Comparison of ENCODE assay signal across 8 cellular contexts in genomic region chr6:163427498-163428254, GRCh38. TPM values are rescaled to one million over a fixed set of nuclear protein-coding genes. Genes with fewer than 3 reads are reported as not detected.
DNase-seq lines count a peak whose midpoint lies in the region; ATAC-seq, FAIRE-seq and TF ChIP-seq lines count a peak whose summit lies in the region.

No MANE protein-coding gene starts in this region.

- H3K4me3 ChIP-seq in mucosa of descending colon: no peak overlapping the region

- no peaks in the 10 kb centered on the region for H3K27me3 Mint-ChIP-seq in mesothelial cell of epicardium (ENCODE audit: low read depth)

- peak; percentile 85 for DNase-seq in EH (ENCODE audit: low read depth)
- peak; percentile 58 for DNase-seq in NAMALWA (ENCODE audit: low spot score)
- no peak for DNase-seq in mucosa of descending colon
- DNase-seq in mesothelial cell of epicardium (ENCODE audit: low spot score in 2 of 2, unreplicated experiment in 2 of 2): no peak
- no peak for DNase-seq in DMS79 (lab: John Stamatoyannopoulos, UW)

- no peaks in the 10 kb centered on the region for H3K9me3 Mint-ChIP-seq in mesothelial cell of epicardium

- H3K4me1 ChIP-seq in mucosa of descending colon (ENCODE audit: low read depth): peaks cover 14% of the 10 kb centered on the region

- TF ChIP-seq CTCF in mucosa of descending colon (IDR thresholded peaks at IDR 0.05): no peak
- TF ChIP-seq CTCF in mesothelial cell of epicardium (IDR thresholded peaks at IDR 0.05; ENCODE audit: unreplicated experiment): no peak

- ATAC-seq in mucosa of descending colon (peak; percentile 26), HG03045 (IDR thresholded peaks at IDR 0.05; ENCODE audit: unreplicated experiment) (no peak), GM21381 (IDR thresholded peaks at IDR 0.05; ENCODE audit: unreplicated experiment) (no peak)

- no peak overlapping the region for H3K4me3 Mint-ChIP-seq in mesothelial cell of epicardium

- H3K27ac Mint-ChIP-seq in mesothelial cell of epicardium: no peak overlapping the region

- H3K9me3 ChIP-seq in mucosa of descending colon: no peaks in the 10 kb centered on the region

- FAIRE-seq in colon (lab: Jason Lieb, UNC): peak; percentile 24

- intact Hi-C loops in mucosa of descending colon (cut with DNase I, micrococcal nuclease): loop anchor here in 1 of 2 donors (5.0 kb wide), 2 partner anchors 530 to 1500 kb away; no protein-coding TSS in a partner anchor

- no peaks in the 10 kb centered on the region for H3K36me3 Mint-ChIP-seq in mesothelial cell of epicardium

- H3K4me1 Mint-ChIP-seq in mesothelial cell of epicardium: peaks cover 37% of the 10 kb centered on the region

- no peaks in the 10 kb centered on the region for H3K36me3 ChIP-seq in mucosa of descending colon (ENCODE audit: low read depth)

RNA-seq across cellular contexts. Expression of gene QKI, which starts 13.2 kb away (rescaled TPM):
- 100 to 1,000 TPM in 1 of 3 donors, 10 to 100 TPM in 2; 11.3 to 129 (median 35.8) TPM for total RNA-seq in mucosa of descending colon
- 129 to 138 TPM (median 133 TPM) in 3 replicates for total RNA-seq in mesothelial cell of epicardium

Comparison
In these comparisons a context has a peak if more than half of its experiments do, and no peak if none do; other contexts are left out.
1. DNase-seq: peak in EH (single experiment) and NAMALWA (single experiment); none in mucosa of descending colon (0 of 3), mesothelial cell of epicardium (0 of 2) and DMS79 (single experiment).